In the genomic region with DNA sequence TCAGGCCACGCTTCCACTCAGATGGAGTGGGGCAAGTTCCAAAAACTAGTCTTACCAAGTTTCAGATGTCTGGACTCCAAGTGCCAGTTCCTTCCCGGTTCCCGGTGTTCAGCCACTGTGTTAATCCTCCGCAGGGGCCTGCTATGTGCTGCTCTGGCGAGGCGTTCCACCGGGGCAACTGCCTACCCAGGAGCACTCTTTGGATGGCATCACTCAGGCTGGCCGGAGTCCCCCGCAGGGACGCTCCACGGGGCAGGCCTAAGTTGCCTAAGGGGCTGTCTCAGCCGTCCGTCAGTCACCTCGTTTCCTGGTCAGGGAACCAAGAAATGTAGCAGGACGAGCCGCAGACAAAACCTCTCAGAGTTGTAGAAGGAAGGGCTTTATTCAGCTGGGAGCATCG, we compare ENCODE assay signal across 2 cellular contexts.
TF ChIP-seq lines count a peak whose summit lies in the region.

No MANE protein-coding gene starts in this region.

TF ChIP-seq in HEK293, 187 proteins besides CTCF, POLR2A, EP300 and RAD21 (continued from another document):
- peak; percentile 65 for TF ChIP-seq ZNF600 (tag by site-specific recombination; IDR thresholded peaks at IDR 0.05)
- TF ChIP-seq ZNF221 (tag by site-specific recombination; IDR thresholded peaks at IDR 0.05; ENCODE audit: borderline replicate concordance), result no peak
- TF ChIP-seq, protein P1, sequence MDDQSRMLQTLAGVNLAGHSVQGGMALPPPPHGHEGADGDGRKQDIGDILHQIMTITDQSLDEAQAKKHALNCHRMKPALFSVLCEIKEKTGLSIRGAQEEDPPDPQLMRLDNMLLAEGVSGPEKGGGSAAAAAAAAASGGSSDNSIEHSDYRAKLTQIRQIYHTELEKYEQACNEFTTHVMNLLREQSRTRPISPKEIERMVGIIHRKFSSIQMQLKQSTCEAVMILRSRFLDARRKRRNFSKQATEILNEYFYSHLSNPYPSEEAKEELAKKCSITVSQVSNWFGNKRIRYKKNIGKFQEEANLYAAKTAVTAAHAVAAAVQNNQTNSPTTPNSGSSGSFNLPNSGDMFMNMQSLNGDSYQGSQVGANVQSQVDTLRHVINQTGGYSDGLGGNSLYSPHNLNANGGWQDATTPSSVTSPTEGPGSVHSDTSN (CRISPR knock-in tag; IDR thresholded peaks at IDR 0.05), result no peak
- TF ChIP-seq IKZF3 (tag by site-specific recombination; IDR thresholded peaks at IDR 0.05), result no peak
- no peak for TF ChIP-seq REPIN1 (tag by site-specific recombination; IDR thresholded peaks at IDR 0.05; ENCODE audit: low read depth)

TF ChIP-seq in K562, 482 proteins besides CTCF, POLR2A, EP300 and RAD21 (continued from another document):
- TF ChIP-seq POLR2G (IDR thresholded peaks at IDR 0.05; ENCODE audit: low read depth, low read length) (peak; percentile 72), RBFOX2 (IDR thresholded peaks at IDR 0.05; ENCODE audit: low read depth, low read length) (0 out of 2 replicates have a peak, but pooled peaks have one; percentile 39), NR2C1 (IDR thresholded peaks at IDR 0.05) (no peak), NR2C1 (tag; IDR thresholded peaks at IDR 0.05) (no peak)
